ENCODE assay signal across 9 cellular contexts in genomic region chr1:1299686-1300351, GRCh38. TPM values are rescaled to one million over a fixed set of nuclear protein-coding genes. Genes with fewer than 3 reads are reported as not detected.
DNase-seq lines count a peak whose midpoint lies in the region; ATAC-seq and TF ChIP-seq lines count a peak whose summit lies in the region.
"Had no signal": no experiment of that assay in that cellular context is flagged by ENCODE, and none has a peak within 500 bp of the region (broad histone marks: within the 10 kb centered on the region; RNA-seq: fewer than 3 reads in every experiment).

No MANE protein-coding gene starts in this region.

- DNase-seq in NCI-H345 (lab: John Stamatoyannopoulos, UW): peak; percentile 29
- no peak for DNase-seq in NCI-H345 treated with DMSO at 0.1 percent for 48 hours (lab: John Stamatoyannopoulos, UW; ENCODE audit: unreplicated experiment)
- DNase-seq in Karpas-422: peak; percentile 74
- no peak for DNase-seq in NCI-H1048 (lab: John Stamatoyannopoulos, UW)
- no peak for DNase-seq in NCI-H1417 treated with DMSO at 0.1 percent for 48 hours (lab: John Stamatoyannopoulos, UW)
- DNase-seq: effector CD8-positive, alpha-beta T cell had no signal

- no peak for TF ChIP-seq EP300 in neural cell (conservative IDR thresholded peaks at IDR 0.05; ENCODE audit: poor library complexity, severe bottlenecking)

- no peak for ATAC-seq in GM19328 (IDR thresholded peaks at IDR 0.05; ENCODE audit: unreplicated experiment)

- no peak for TF ChIP-seq RAD21 in neural cell (conservative IDR thresholded peaks at IDR 0.05)

- no peaks in the 10 kb centered on the region for H3K27me3 ChIP-seq in Karpas-422 (ENCODE audit: low read length)
- H3K27me3 ChIP-seq in neural cell (ENCODE audit: insufficient read depth, low read depth, low read length): no peaks in the 10 kb centered on the region

- H3K27ac ChIP-seq in Karpas-422 (ENCODE audit: low read length): no peak overlapping the region
- no peak overlapping the region for H3K27ac ChIP-seq in neural cell (ENCODE audit: low read length)

- H3K9me3 ChIP-seq in Karpas-422 (ENCODE audit: low read length): no peaks in the 10 kb centered on the region
- H3K9me3 ChIP-seq in neural cell (ENCODE audit: low read length): no peaks in the 10 kb centered on the region

- peaks cover 18% of the 10 kb centered on the region for H3K79me2 ChIP-seq in Karpas-422 (ENCODE audit: low read length)
- peaks cover 9% of the 10 kb centered on the region for H3K79me2 ChIP-seq in neural cell (replicated peaks; ENCODE audit: insufficient read depth, low read length)

- H3K27me3 Mint-ChIP-seq in brain: no peaks in the 10 kb centered on the region

- H3F3A ChIP-seq in neural cell (ENCODE audit: insufficient read depth, low read length, poor library complexity, severe bottlenecking): no peaks in the 10 kb centered on the region

- H3K4me1 ChIP-seq in Karpas-422 (ENCODE audit: low read length): peaks cover 10% of the 10 kb centered on the region

- H3K4me2 ChIP-seq in Karpas-422 (ENCODE audit: low read depth, low read length, poor library complexity, severe bottlenecking) (no peak overlapping the region), neural cell (ENCODE audit: low read length) (no peak overlapping the region)

- peak overlapping the region in 1 of 5 experiments; percentile 54 for H3K27ac Mint-ChIP-seq in brain

- H3K4me1 Mint-ChIP-seq in brain: peaks cover 9% of the 10 kb centered on the region

- H4K20me1 ChIP-seq in Karpas-422 (ENCODE audit: insufficient read depth, low read depth, low read length) (peaks cover 13% of the 10 kb centered on the region; the same call in 1 of the 2 replicates), neural cell (ENCODE audit: insufficient read depth) (peaks cover 2% of the 10 kb centered on the region)

- no peak overlapping the region for H3K4me3 Mint-ChIP-seq in brain

- TF ChIP-seq CTCF in brain (conservative IDR thresholded peaks at IDR 0.05) (peak; percentile 31 to 51), neural cell (IDR thresholded peaks at IDR 0.05; ENCODE audit: poor library complexity, severe bottlenecking) (peak; percentile 43)

- H3K9me2 ChIP-seq in Karpas-422 (replicated peaks; ENCODE audit: insufficient read depth, low read length): no peaks in the 10 kb centered on the region
- H3K9me2 ChIP-seq in neural cell (ENCODE audit: insufficient read depth, low read length): no peaks in the 10 kb centered on the region

- no peak overlapping the region for H2AFZ ChIP-seq in Karpas-422 (ENCODE audit: low read length)
- H2AFZ ChIP-seq in neural cell (ENCODE audit: low read depth, low read length): no peak overlapping the region

- no peaks in the 10 kb centered on the region for H3K36me3 ChIP-seq in Karpas-422 (ENCODE audit: insufficient read depth, low read length)
- no peaks in the 10 kb centered on the region for H3K36me3 ChIP-seq in neural cell (ENCODE audit: insufficient read depth, low read length)

- no peaks in the 10 kb centered on the region for H3K36me3 Mint-ChIP-seq in brain

- H3K9ac ChIP-seq in Karpas-422 (ENCODE audit: low read length) (no peak overlapping the region), neural cell (ENCODE audit: low read length) (no peak overlapping the region)

- no peaks in the 10 kb centered on the region for H3K9me3 Mint-ChIP-seq in brain

- H3K4me3 ChIP-seq in Karpas-422 (ENCODE audit: low read length) (no peak overlapping the region), neural cell (ENCODE audit: low read length) (no peak overlapping the region)

TF ChIP-seq in neural cell, 6 proteins besides CTCF, POLR2A, EP300 and RAD21:
- TF ChIP-seq, protein P1, sequence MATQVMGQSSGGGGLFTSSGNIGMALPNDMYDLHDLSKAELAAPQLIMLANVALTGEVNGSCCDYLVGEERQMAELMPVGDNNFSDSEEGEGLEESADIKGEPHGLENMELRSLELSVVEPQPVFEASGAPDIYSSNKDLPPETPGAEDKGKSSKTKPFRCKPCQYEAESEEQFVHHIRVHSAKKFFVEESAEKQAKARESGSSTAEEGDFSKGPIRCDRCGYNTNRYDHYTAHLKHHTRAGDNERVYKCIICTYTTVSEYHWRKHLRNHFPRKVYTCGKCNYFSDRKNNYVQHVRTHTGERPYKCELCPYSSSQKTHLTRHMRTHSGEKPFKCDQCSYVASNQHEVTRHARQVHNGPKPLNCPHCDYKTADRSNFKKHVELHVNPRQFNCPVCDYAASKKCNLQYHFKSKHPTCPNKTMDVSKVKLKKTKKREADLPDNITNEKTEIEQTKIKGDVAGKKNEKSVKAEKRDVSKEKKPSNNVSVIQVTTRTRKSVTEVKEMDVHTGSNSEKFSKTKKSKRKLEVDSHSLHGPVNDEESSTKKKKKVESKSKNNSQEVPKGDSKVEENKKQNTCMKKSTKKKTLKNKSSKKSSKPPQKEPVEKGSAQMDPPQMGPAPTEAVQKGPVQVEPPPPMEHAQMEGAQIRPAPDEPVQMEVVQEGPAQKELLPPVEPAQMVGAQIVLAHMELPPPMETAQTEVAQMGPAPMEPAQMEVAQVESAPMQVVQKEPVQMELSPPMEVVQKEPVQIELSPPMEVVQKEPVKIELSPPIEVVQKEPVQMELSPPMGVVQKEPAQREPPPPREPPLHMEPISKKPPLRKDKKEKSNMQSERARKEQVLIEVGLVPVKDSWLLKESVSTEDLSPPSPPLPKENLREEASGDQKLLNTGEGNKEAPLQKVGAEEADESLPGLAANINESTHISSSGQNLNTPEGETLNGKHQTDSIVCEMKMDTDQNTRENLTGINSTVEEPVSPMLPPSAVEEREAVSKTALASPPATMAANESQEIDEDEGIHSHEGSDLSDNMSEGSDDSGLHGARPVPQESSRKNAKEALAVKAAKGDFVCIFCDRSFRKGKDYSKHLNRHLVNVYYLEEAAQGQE (IDR thresholded peaks at IDR 0.05; ENCODE audit: borderline replicate concordance): no peak
- TF ChIP-seq TAF1 (IDR thresholded peaks at IDR 0.05; ENCODE audit: low read depth) (no peak), MXI1 (conservative IDR thresholded peaks at IDR 0.05; ENCODE audit: poor library complexity, severe bottlenecking) (no peak), SMC3 (conservative IDR thresholded peaks at IDR 0.05; ENCODE audit: poor library complexity) (no peak), POLR2AphosphoS5 (IDR thresholded peaks at IDR 0.05) (no peak)

RNA-seq across cellular contexts. Expression of gene ACAP3, which starts 7.9 kb away (rescaled TPM):
- 28.1 and 94.6 TPM in 2 replicates for total RNA-seq in Karpas-422 (2014; rRNA removed; shearing (Covaris generic); ENCODE audit: low replicate concordance)
- polyA plus RNA-seq in brain (ENCODE audit: insufficient read depth, low read depth, low replicate concordance): 47.9 TPM
- 186 and 230 TPM in 2 replicates for polyA plus RNA-seq in neural cell
- polyA minus RNA-seq in neural cell: 105 and 125 TPM in 2 replicates

RNA-seq across cellular contexts. Expression of gene PUSL1, which starts 8.6 kb away (rescaled TPM):
- 14.9 and 45.1 TPM in 2 replicates for total RNA-seq in Karpas-422 (2014; rRNA removed; shearing (Covaris generic); ENCODE audit: low replicate concordance)
- polyA plus RNA-seq in brain (ENCODE audit: insufficient read depth, low read depth, low replicate concordance) (13.6 TPM), neural cell (25.0 and 36.8 TPM in 2 replicates)
- polyA minus RNA-seq in neural cell: 21.9 and 24.3 TPM in 2 replicates

RNA-seq across cellular contexts. Expression of gene SCNN1D, which starts 19.6 kb away (rescaled TPM):
- total RNA-seq in Karpas-422 (2014; rRNA removed; shearing (Covaris generic); ENCODE audit: low replicate concordance): 1.2 and 1.4 TPM in 2 replicates
- polyA plus RNA-seq in brain (ENCODE audit: insufficient read depth, low read depth, low replicate concordance) (1.4 TPM), neural cell (9.8 and 16.0 TPM in 2 replicates)
- 2.0 and 4.4 TPM in 2 replicates for polyA minus RNA-seq in neural cell

RNA-seq across cellular contexts. Expression of gene INTS11, which starts 24.6 kb away (rescaled TPM):
- total RNA-seq in Karpas-422 (2014; rRNA removed; shearing (Covaris generic); ENCODE audit: low replicate concordance): 69.8 and 168 TPM in 2 replicates
- polyA plus RNA-seq in brain (ENCODE audit: insufficient read depth, low read depth, low replicate concordance): 97.8 TPM
- 131 and 132 TPM in 2 replicates for polyA plus RNA-seq in neural cell
- polyA minus RNA-seq in neural cell: 48.9 and 50.2 TPM in 2 replicates

RNA-seq across cellular contexts. Expression of gene CPTP, which starts 24.8 kb away (rescaled TPM):
- total RNA-seq in Karpas-422 (2014; rRNA removed; shearing (Covaris generic); ENCODE audit: low replicate concordance): 35.0 and 74.7 TPM in 2 replicates
- polyA plus RNA-seq in brain (ENCODE audit: insufficient read depth, low read depth, low replicate concordance) (28.2 TPM), neural cell (9.9 and 13.3 TPM in 2 replicates)
- 21.6 and 22.4 TPM in 2 replicates for polyA minus RNA-seq in neural cell

Comparison
In these comparisons a context has a peak if more than half of its experiments do, and no peak if none do; other contexts are left out.
1. DNase-seq: peak in NCI-H345 (single experiment) and Karpas-422 (single experiment); none in NCI-H345 treated with DMSO at 0.1 percent for 48 hours (single experiment), NCI-H1048 (single experiment) and NCI-H1417 treated with DMSO at 0.1 percent for 48 hours (single experiment).